13 cellular contexts compared by ENCODE assay signal in the genomic region with DNA sequence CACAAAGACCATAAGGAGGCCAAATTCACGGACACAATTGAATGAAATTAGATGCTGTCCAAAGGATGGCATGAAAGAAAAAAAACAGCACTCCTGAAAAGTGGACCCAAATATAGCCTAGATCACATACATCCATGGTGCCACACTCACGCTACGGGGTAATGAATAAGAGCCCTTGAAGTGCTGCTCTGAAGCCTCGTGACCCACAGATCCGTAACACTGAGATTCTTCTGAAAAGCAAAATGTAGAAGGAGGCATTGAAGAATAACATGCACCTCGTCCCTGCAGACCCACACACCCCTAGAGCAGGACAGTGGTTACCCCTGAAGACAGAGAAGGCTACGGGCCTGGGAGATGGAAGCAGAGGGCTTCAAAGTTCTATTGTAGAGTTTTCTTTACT. TPM values are rescaled to one million over a fixed set of nuclear protein-coding genes. Genes with fewer than 3 reads are reported as not detected.
DNase-seq lines count a peak whose midpoint lies in the region; ATAC-seq and TF ChIP-seq lines count a peak whose summit lies in the region.
"Had no signal": no experiment of that assay in that cellular context is flagged by ENCODE, and none has a peak within 500 bp of the region (broad histone marks: within the 10 kb centered on the region; RNA-seq: fewer than 3 reads in every experiment).

No MANE protein-coding gene starts in this region.

- H3K36me3 Mint-ChIP-seq in activated CD4-positive, alpha-beta T cell treated with anti-CD3 and anti-CD28 coated beads for 36 hours (ENCODE audit: low read depth) = peaks cover 22% of the 10 kb centered on the region
- peaks cover 29% of the 10 kb centered on the region for H3K36me3 Mint-ChIP-seq in dendritic cell treated with granulocyte-macrophage colony-stimulating factor and Interleukin-4, amounts not matched to agents 40 ng/mL and 50 ng/mL, for 4 days (ENCODE audit: low read depth)
- peaks cover 40% of the 10 kb centered on the region for H3K36me3 Mint-ChIP-seq in stimulated activated effector memory CD8-positive, alpha-beta T cell treated with anti-CD3 and anti-CD28 coated beads, Interleukin-12 subunit alpha, Interleukin-12 subunit beta, amount 100 ng/mL, for 72 hours

- H3K27me3 ChIP-seq in SJSA1 (replicated peaks) (no peaks in the 10 kb centered on the region), thyroid gland (no peaks in the 10 kb centered on the region)

- no peaks in the 10 kb centered on the region for H3K9me3 Mint-ChIP-seq in activated CD4-positive, alpha-beta T cell treated with anti-CD3 and anti-CD28 coated beads for 36 hours (ENCODE audit: low read depth)
- H3K9me3 Mint-ChIP-seq in dendritic cell treated with granulocyte-macrophage colony-stimulating factor and Interleukin-4, amounts not matched to agents 40 ng/mL and 50 ng/mL, for 4 days = no peaks in the 10 kb centered on the region
- no peaks in the 10 kb centered on the region for H3K9me3 Mint-ChIP-seq in stimulated activated effector memory CD8-positive, alpha-beta T cell treated with anti-CD3 and anti-CD28 coated beads, Interleukin-12 subunit alpha, Interleukin-12 subunit beta, amount 100 ng/mL, for 72 hours

- 40 to 47% methylated on average over 7 of the region's 7 CpGs for WGBS in thyroid gland, 2 donors

- no peaks in the 10 kb centered on the region for H3K9me3 ChIP-seq in SJSA1 (replicated peaks)
- H3K9me3 ChIP-seq in thyroid gland = no peaks in the 10 kb centered on the region
- H3K9me3 ChIP-seq: heart right ventricle had no signal

- H3K4me1 Mint-ChIP-seq in activated CD4-positive, alpha-beta T cell treated with anti-CD3 and anti-CD28 coated beads for 36 hours = peaks cover 78% of the 10 kb centered on the region
- H3K4me1 Mint-ChIP-seq in dendritic cell treated with granulocyte-macrophage colony-stimulating factor and Interleukin-4, amounts not matched to agents 40 ng/mL and 50 ng/mL, for 4 days (ENCODE audit: low read depth) = peaks cover 84% of the 10 kb centered on the region
- peaks cover 86% of the 10 kb centered on the region for H3K4me1 Mint-ChIP-seq in stimulated activated effector memory CD8-positive, alpha-beta T cell treated with anti-CD3 and anti-CD28 coated beads, Interleukin-12 subunit alpha, Interleukin-12 subunit beta, amount 100 ng/mL, for 72 hours

- H3K4me3 ChIP-seq in SJSA1 = no peak overlapping the region
- no peak overlapping the region for H3K4me3 ChIP-seq in thyroid gland (replicated peaks in 1 of 3)
- H3K4me3 ChIP-seq: GM12878, heart right ventricle had no signal

- H3K4me3 Mint-ChIP-seq in activated CD4-positive, alpha-beta T cell treated with anti-CD3 and anti-CD28 coated beads for 36 hours = peak overlapping the region; percentile 90
- H3K4me3 Mint-ChIP-seq in dendritic cell treated with granulocyte-macrophage colony-stimulating factor and Interleukin-4, amounts not matched to agents 40 ng/mL and 50 ng/mL, for 4 days = peak overlapping the region; percentile 65
- peak overlapping the region; percentile 98 for H3K4me3 Mint-ChIP-seq in stimulated activated effector memory CD8-positive, alpha-beta T cell treated with anti-CD3 and anti-CD28 coated beads, Interleukin-12 subunit alpha, Interleukin-12 subunit beta, amount 100 ng/mL, for 72 hours

- DNase-seq in activated CD4-positive, alpha-beta T cell treated with anti-CD3 and anti-CD28 coated beads for 36 hours = peak; percentile 31
- DNase-seq in activated CD4-positive, alpha-beta T cell treated with anti-CD3 and anti-CD28 coated beads for 4 hours = no peak
- DNase-seq in SJSA1 (ENCODE audit: low read depth in 1 of 2, low spot score in 2 of 2) = no peak
- DNase-seq in stimulated activated effector memory CD8-positive, alpha-beta T cell treated with anti-CD3 and anti-CD28 coated beads, Interleukin-12 subunit alpha, Interleukin-12 subunit beta, amount 100 ng/mL, for 72 hours (ENCODE audit: low spot score in 2 of 2) = no peak
- DNase-seq in NCI-H1694 treated with DMSO at 0.1 percent for 48 hours (lab: John Stamatoyannopoulos, UW) = no peak
- no peak for DNase-seq in thyroid gland
- DNase-seq: DMS79, heart right ventricle, NCI-H2081 treated with DMSO at 0.1 percent for 48 hours, SW 1271 had no signal

- no peaks in the 10 kb centered on the region for H3K27me3 Mint-ChIP-seq in activated CD4-positive, alpha-beta T cell treated with anti-CD3 and anti-CD28 coated beads for 36 hours
- H3K27me3 Mint-ChIP-seq in dendritic cell treated with granulocyte-macrophage colony-stimulating factor and Interleukin-4, amounts not matched to agents 40 ng/mL and 50 ng/mL, for 4 days = no peaks in the 10 kb centered on the region

- H3K4me1 ChIP-seq in SJSA1 (replicated peaks) = peaks cover 54% of the 10 kb centered on the region
- H3K4me1 ChIP-seq in thyroid gland = peaks cover 0 to 21% of the 10 kb centered on the region in 2 donors

- H3K27ac ChIP-seq in SJSA1 (peak overlapping the region; percentile 36; the same call in 1 of the 2 replicates), thyroid gland (no peak overlapping the region)

- H3K36me3 ChIP-seq in SJSA1 (peaks cover 22% of the 10 kb centered on the region), thyroid gland (no peaks in the 10 kb centered on the region)
- H3K36me3 ChIP-seq: heart right ventricle had no signal

- CTCF ChIA-PET in activated CD4-positive, alpha-beta T cell treated with anti-CD3 and anti-CD28 coated beads for 36 hours (lab: Charles Lee) = interaction anchor here (5.8 kb wide), 1 partner anchor 11 kb away, joined by 24 read pairs; no protein-coding TSS in a partner anchor

- POLR2A ChIA-PET in activated CD4-positive, alpha-beta T cell treated with anti-CD3 and anti-CD28 coated beads for 36 hours (lab: Charles Lee) = no interaction called here

- peak overlapping the region; percentile 94 for H3K27ac Mint-ChIP-seq in activated CD4-positive, alpha-beta T cell treated with anti-CD3 and anti-CD28 coated beads for 36 hours
- H3K27ac Mint-ChIP-seq in dendritic cell treated with granulocyte-macrophage colony-stimulating factor and Interleukin-4, amounts not matched to agents 40 ng/mL and 50 ng/mL, for 4 days = peak overlapping the region; percentile 80
- H3K27ac Mint-ChIP-seq in stimulated activated effector memory CD8-positive, alpha-beta T cell treated with anti-CD3 and anti-CD28 coated beads, Interleukin-12 subunit alpha, Interleukin-12 subunit beta, amount 100 ng/mL, for 72 hours = peak overlapping the region; percentile 85

- no peak for ATAC-seq in activated CD4-positive, alpha-beta T cell treated with anti-CD3 and anti-CD28 coated beads for 36 hours
- no peak for ATAC-seq in stimulated activated effector memory CD8-positive, alpha-beta T cell treated with anti-CD3 and anti-CD28 coated beads, Interleukin-12 subunit alpha, Interleukin-12 subunit beta, amount 100 ng/mL, for 72 hours
- no peak for ATAC-seq in HG02610 (IDR thresholded peaks at IDR 0.05; ENCODE audit: unreplicated experiment)
- ATAC-seq: GM12878 had no signal

- intact Hi-C loops in activated CD4-positive, alpha-beta T cell treated with anti-CD3 and anti-CD28 coated beads for 36 hours (cut with DNase I, micrococcal nuclease) = loop anchor here (2.0 to 10.0 kb wide), 7 partner anchors 52 to 910 kb away; partner anchors contain the start of genes CFAP410 (in 1 of the 2), PTTG1IP (in 1 of the 2), TRAPPC10 (in 1 of the 2) and UBE2G2 (in 1 of the 2)
- intact Hi-C loops in dendritic cell treated with granulocyte-macrophage colony-stimulating factor and Interleukin-4, amounts not matched to agents 40 ng/mL and 50 ng/mL, for 4 days (cut with micrococcal nuclease) = loop anchor here (5.0 kb wide), 2 partner anchors 42 to 122 kb away; partner anchors contain the start of gene UBE2G2
- intact Hi-C loops in thyroid gland (cut with DNase I) = no loop called here

- TF ChIP-seq CTCF in thyroid gland (IDR thresholded peaks at IDR 0.05) = no peak

- TF ChIP-seq POLR2A in thyroid gland (IDR thresholded peaks at IDR 0.05) = no peak

RNA-seq across cellular contexts. Expression of gene ITGB2, which starts 3.9 kb away (rescaled TPM):
- total RNA-seq in activated CD4-positive, alpha-beta T cell treated with anti-CD3 and anti-CD28 coated beads for 36 hours = 100 to 1,000 TPM; 217 to 250 TPM
- 116 and 120 TPM in 2 replicates for total RNA-seq in SJSA1 (2014; rRNA removed; shearing (Covaris generic))
- total RNA-seq in thyroid gland = 10 to 100 TPM; 18.4 to 79.4 (median 27.5) TPM

RNA-seq across cellular contexts. Expression of gene SLX9, which starts 15.2 kb away (rescaled TPM):
- total RNA-seq in activated CD4-positive, alpha-beta T cell treated with anti-CD3 and anti-CD28 coated beads for 36 hours = 10 to 100 TPM; 60.8 to 68.8 TPM
- 25.5 and 31.6 TPM in 2 replicates for total RNA-seq in SJSA1 (2014; rRNA removed; shearing (Covaris generic))
- total RNA-seq in thyroid gland = 10 to 100 TPM in 3 of 4 donors, 1 to 10 TPM in 1; 4.8 to 19.1 (median 11.2) TPM

RNA-seq across cellular contexts. Expression of gene PTTG1IP, which starts 51.1 kb away (rescaled TPM):
- 10 to 100 TPM; 34.8 to 44.3 TPM for total RNA-seq in activated CD4-positive, alpha-beta T cell treated with anti-CD3 and anti-CD28 coated beads for 36 hours
- total RNA-seq in SJSA1 (2014; rRNA removed; shearing (Covaris generic)) = 403 and 590 TPM in 2 replicates
- 100 to 1,000 TPM; 256 to 374 (median 309) TPM for total RNA-seq in thyroid gland
